Comparison of ENCODE assay signal across 3 cellular contexts in the genomic region with DNA sequence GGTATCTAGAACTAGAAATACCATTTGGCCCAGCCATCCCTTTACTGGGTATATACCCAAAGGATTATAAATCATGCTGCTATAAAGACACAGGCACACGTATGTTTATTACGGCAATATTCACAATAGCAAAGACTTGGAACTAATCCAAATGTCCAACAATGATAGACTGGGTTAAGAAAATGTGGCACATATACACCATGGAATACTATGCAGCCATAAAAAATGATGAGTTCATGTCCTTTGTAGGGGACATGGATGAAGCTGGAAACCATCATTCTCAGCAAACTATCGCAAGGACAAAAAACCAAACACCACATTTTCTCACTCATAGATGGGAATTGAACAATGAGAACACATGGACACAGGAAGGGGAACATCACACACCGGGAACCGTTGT. TPM values are rescaled to one million over a fixed set of nuclear protein-coding genes. Genes with fewer than 3 reads are reported as not detected.
"Had no signal": no experiment of that assay in that cellular context is flagged by ENCODE, and none has a peak within 500 bp of the region (broad histone marks: within the 10 kb centered on the region; RNA-seq: fewer than 3 reads in every experiment).

No MANE protein-coding gene starts in this region.

RNA-seq across cellular contexts. Expression of gene NPAS4, which starts 43.3 kb away (rescaled TPM):
- total RNA-seq: GM23248, H4, H7 had no signal
- polyA plus RNA-seq: GM23248 had no signal
